Comparison of ENCODE assay signal across 1 cellular context in the genomic region with DNA sequence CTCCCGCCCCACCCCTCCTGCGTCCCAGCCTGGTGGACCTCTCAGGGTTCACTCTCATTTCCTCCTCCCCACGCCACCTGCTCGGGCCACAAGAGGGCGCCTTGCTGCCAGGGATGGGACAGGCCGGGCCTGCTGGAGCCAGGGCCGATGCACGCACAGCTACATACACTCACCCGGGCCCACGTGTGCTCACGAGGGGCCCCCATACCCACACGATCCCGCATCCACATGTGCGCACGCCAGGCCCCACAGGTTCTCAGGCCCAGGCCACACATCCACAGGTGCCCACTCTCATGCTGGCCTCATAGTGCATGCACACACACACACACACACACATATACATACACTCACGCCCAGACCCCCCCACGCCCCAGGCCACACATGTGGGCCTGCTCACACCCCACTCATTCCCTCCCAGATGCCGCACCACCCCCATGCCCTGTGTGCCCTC.
TF ChIP-seq lines count a peak whose summit lies in the region.

No MANE protein-coding gene starts in this region.

TF ChIP-seq in WTC11, 78 proteins besides CTCF, POLR2A, EP300 and RAD21 (continued from another document):
- TF ChIP-seq, protein P1, sequence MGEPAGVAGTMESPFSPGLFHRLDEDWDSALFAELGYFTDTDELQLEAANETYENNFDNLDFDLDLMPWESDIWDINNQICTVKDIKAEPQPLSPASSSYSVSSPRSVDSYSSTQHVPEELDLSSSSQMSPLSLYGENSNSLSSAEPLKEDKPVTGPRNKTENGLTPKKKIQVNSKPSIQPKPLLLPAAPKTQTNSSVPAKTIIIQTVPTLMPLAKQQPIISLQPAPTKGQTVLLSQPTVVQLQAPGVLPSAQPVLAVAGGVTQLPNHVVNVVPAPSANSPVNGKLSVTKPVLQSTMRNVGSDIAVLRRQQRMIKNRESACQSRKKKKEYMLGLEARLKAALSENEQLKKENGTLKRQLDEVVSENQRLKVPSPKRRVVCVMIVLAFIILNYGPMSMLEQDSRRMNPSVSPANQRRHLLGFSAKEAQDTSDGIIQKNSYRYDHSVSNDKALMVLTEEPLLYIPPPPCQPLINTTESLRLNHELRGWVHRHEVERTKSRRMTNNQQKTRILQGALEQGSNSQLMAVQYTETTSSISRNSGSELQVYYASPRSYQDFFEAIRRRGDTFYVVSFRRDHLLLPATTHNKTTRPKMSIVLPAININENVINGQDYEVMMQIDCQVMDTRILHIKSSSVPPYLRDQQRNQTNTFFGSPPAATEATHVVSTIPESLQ (CRISPR knock-in tag; IDR thresholded peaks at IDR 0.05): no peak
